ENCODE assay signal across 8 cellular contexts in the genomic region with DNA sequence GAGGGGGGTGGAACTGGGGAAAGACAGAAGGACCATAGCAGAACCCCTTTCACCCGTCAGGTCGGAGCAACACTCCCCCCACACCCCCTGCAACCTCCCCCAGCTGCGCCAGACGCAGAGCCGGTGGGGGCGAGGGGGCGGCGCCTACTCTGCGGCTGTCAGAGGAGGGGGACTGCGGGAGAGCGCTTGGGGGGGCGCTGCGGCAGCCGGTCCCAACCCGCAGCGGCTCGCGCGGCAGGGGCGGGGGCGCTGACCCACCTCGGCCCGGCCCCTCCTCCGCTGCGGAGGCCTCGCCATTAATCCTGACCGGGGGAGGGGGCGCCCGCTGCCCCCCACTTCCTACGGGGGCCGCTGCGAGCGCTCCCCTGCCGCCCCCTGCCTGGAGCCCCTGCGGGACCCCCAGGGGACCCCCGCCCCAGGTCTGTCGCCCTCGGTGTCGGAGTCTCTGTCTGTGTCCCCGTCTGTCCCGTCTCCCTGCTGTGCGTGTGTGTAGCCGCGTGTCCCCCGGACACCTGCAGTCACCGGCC. TPM values are rescaled to one million over a fixed set of nuclear protein-coding genes. Genes with fewer than 3 reads are reported as not detected.
DNase-seq lines count a peak whose midpoint lies in the region; ATAC-seq and TF ChIP-seq lines count a peak whose summit lies in the region.

No MANE protein-coding gene starts in this region.

- H3K27me3 Mint-ChIP-seq in dendritic cell treated with granulocyte-macrophage colony-stimulating factor and Interleukin-4, amounts not matched to agents 40 ng/mL and 50 ng/mL, for 4 days = peaks cover 13% of the 10 kb centered on the region

- DNase-seq in BE2C = no peak
- DNase-seq in NCI-H69 (lab: John Stamatoyannopoulos, UW) = peak; percentile 54
- DNase-seq in SKM-1 treated with dmso at 0.1 percent for 144 hours (lab: John Stamatoyannopoulos, UW; ENCODE audit: unreplicated experiment) = no peak

- H3K27me3 ChIP-seq in BE2C (no peaks in the 10 kb centered on the region), neural cell (ENCODE audit: insufficient read depth, low read depth, low read length) (peaks cover 59% of the 10 kb centered on the region)

- peak overlapping the region; percentile 33 for H2AFZ ChIP-seq in neural cell (ENCODE audit: low read depth, low read length)

- no peaks in the 10 kb centered on the region for H3K9me3 ChIP-seq in BE2C
- no peaks in the 10 kb centered on the region for H3K9me3 ChIP-seq in neural cell (ENCODE audit: low read length)

- H3K4me3 ChIP-seq in BE2C (ENCODE audit: low read depth, low read length) = peak overlapping the region; percentile 65
- H3K4me3 ChIP-seq in neural cell (ENCODE audit: low read length) = peak overlapping the region; percentile 89

- no peak for TF ChIP-seq RAD21 in neural cell (conservative IDR thresholded peaks at IDR 0.05)

- peak overlapping the region; percentile 84 for H3K4me3 Mint-ChIP-seq in dendritic cell treated with granulocyte-macrophage colony-stimulating factor and Interleukin-4, amounts not matched to agents 40 ng/mL and 50 ng/mL, for 4 days

- no peaks in the 10 kb centered on the region for H4K20me1 ChIP-seq in neural cell (ENCODE audit: insufficient read depth)

- H3K4me2 ChIP-seq in neural cell (ENCODE audit: low read length) = peak overlapping the region; percentile 89

- H3K36me3 ChIP-seq in BE2C (no peaks in the 10 kb centered on the region), neural cell (ENCODE audit: insufficient read depth, low read length) (no peaks in the 10 kb centered on the region)

- intact Hi-C loops in dendritic cell treated with granulocyte-macrophage colony-stimulating factor and Interleukin-4, amounts not matched to agents 40 ng/mL and 50 ng/mL, for 4 days (cut with micrococcal nuclease) = no loop called here

- no peak for ATAC-seq in GM21360 (IDR thresholded peaks at IDR 0.05; ENCODE audit: unreplicated experiment)
- no peak for ATAC-seq in GM19035 (IDR thresholded peaks at IDR 0.05; ENCODE audit: unreplicated experiment)
- no peak for ATAC-seq in HG02759 (IDR thresholded peaks at IDR 0.05; ENCODE audit: unreplicated experiment)

- peaks cover 14% of the 10 kb centered on the region for H3K36me3 Mint-ChIP-seq in dendritic cell treated with granulocyte-macrophage colony-stimulating factor and Interleukin-4, amounts not matched to agents 40 ng/mL and 50 ng/mL, for 4 days (ENCODE audit: low read depth)

- no peak for TF ChIP-seq EP300 in neural cell (conservative IDR thresholded peaks at IDR 0.05; ENCODE audit: poor library complexity, severe bottlenecking)

- TF ChIP-seq CTCF in BE2C (IDR thresholded peaks at IDR 0.05; ENCODE audit: low read depth, low read length) (no peak), neural cell (IDR thresholded peaks at IDR 0.05; ENCODE audit: poor library complexity, severe bottlenecking) (no peak)

- H3K4me1 ChIP-seq in BE2C = peaks cover 5% of the 10 kb centered on the region

- H3K27ac ChIP-seq in neural cell (ENCODE audit: low read length) = no peak overlapping the region

- H3K27ac Mint-ChIP-seq in dendritic cell treated with granulocyte-macrophage colony-stimulating factor and Interleukin-4, amounts not matched to agents 40 ng/mL and 50 ng/mL, for 4 days = peak overlapping the region; percentile 80

- H3K4me1 Mint-ChIP-seq in dendritic cell treated with granulocyte-macrophage colony-stimulating factor and Interleukin-4, amounts not matched to agents 40 ng/mL and 50 ng/mL, for 4 days (ENCODE audit: low read depth) = peaks cover 42% of the 10 kb centered on the region

- no peaks in the 10 kb centered on the region for H3K9me3 Mint-ChIP-seq in dendritic cell treated with granulocyte-macrophage colony-stimulating factor and Interleukin-4, amounts not matched to agents 40 ng/mL and 50 ng/mL, for 4 days

- peak overlapping the region; percentile 66 for H3K9ac ChIP-seq in neural cell (ENCODE audit: low read length)

- no peaks in the 10 kb centered on the region for H3K79me2 ChIP-seq in neural cell (replicated peaks; ENCODE audit: insufficient read depth, low read length)

- H3F3A ChIP-seq in neural cell (ENCODE audit: insufficient read depth, low read length, poor library complexity, severe bottlenecking) = no peaks in the 10 kb centered on the region

- no peaks in the 10 kb centered on the region for H3K9me2 ChIP-seq in neural cell (ENCODE audit: insufficient read depth, low read length)

TF ChIP-seq in neural cell, 6 proteins besides CTCF, POLR2A, EP300 and RAD21:
- TF ChIP-seq EZH2 (IDR thresholded peaks at IDR 0.05; ENCODE audit: borderline replicate concordance, insufficient read depth, low read length, poor library complexity, severe bottlenecking) = no peak
- TF ChIP-seq, protein P1, sequence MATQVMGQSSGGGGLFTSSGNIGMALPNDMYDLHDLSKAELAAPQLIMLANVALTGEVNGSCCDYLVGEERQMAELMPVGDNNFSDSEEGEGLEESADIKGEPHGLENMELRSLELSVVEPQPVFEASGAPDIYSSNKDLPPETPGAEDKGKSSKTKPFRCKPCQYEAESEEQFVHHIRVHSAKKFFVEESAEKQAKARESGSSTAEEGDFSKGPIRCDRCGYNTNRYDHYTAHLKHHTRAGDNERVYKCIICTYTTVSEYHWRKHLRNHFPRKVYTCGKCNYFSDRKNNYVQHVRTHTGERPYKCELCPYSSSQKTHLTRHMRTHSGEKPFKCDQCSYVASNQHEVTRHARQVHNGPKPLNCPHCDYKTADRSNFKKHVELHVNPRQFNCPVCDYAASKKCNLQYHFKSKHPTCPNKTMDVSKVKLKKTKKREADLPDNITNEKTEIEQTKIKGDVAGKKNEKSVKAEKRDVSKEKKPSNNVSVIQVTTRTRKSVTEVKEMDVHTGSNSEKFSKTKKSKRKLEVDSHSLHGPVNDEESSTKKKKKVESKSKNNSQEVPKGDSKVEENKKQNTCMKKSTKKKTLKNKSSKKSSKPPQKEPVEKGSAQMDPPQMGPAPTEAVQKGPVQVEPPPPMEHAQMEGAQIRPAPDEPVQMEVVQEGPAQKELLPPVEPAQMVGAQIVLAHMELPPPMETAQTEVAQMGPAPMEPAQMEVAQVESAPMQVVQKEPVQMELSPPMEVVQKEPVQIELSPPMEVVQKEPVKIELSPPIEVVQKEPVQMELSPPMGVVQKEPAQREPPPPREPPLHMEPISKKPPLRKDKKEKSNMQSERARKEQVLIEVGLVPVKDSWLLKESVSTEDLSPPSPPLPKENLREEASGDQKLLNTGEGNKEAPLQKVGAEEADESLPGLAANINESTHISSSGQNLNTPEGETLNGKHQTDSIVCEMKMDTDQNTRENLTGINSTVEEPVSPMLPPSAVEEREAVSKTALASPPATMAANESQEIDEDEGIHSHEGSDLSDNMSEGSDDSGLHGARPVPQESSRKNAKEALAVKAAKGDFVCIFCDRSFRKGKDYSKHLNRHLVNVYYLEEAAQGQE (IDR thresholded peaks at IDR 0.05; ENCODE audit: borderline replicate concordance) = no peak
- no peak for TF ChIP-seq SMC3 (conservative IDR thresholded peaks at IDR 0.05; ENCODE audit: poor library complexity)
- TF ChIP-seq POLR2AphosphoS5 (IDR thresholded peaks at IDR 0.05) = no peak
- no peak for TF ChIP-seq MXI1 (conservative IDR thresholded peaks at IDR 0.05; ENCODE audit: poor library complexity, severe bottlenecking)
- no peak for TF ChIP-seq TAF1 (IDR thresholded peaks at IDR 0.05; ENCODE audit: low read depth)

RNA-seq across cellular contexts. Expression of a gene that starts 7.9 kb away (rescaled TPM):
- 20.6 TPM for polyA plus RNA-seq in BE2C (2012; ENCODE audit: insufficient read depth, insufficient read length, low read depth)
- 0.18 and 0.24 TPM in 2 replicates for polyA plus RNA-seq in neural cell
- 1.4 and 3.2 TPM in 2 replicates for polyA minus RNA-seq in neural cell
